ENCODE assay signal across 8 cellular contexts in the genomic region with DNA sequence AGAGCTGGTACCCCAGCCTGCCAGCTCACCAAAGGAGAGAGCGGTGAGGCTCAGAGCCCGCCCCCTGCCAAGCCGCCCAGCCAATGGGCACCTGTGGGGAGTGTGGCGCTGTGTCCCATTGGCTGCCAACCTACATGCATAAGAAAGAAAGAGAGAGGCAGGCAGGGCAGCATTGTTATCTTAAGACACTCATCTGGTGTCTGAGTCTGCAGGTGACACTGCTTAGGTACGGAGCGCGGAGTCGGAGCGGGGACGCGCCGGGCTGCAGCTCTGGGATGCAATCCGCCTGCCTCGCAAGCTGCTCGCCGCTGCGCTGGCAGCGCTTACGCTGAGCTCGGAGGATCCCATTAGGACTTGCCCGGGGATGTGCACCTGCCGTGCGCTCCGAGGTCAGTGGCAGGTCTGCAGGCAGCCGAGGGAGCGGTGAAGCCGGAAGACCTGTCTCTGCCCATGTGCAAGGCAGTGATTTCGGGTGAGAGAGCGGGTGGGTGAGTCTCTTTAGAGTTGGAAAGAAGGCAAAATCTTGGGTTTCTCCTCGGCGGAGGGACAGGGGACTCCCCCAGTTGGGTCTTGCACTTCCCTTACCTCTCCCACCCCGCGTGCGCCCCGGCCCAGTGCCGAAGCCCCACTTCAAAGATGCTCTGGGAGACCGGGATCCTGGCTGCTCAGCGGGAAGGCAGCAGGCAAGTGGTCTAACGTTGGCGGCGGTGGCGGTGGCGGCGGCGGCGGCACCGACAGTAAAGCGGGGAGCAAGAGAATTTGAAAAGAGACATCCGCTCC. TPM values are rescaled to one million over a fixed set of nuclear protein-coding genes. Genes with fewer than 3 reads are reported as not detected.
DNase-seq lines count a peak whose midpoint lies in the region; ATAC-seq and TF ChIP-seq lines count a peak whose summit lies in the region.

A gene with protein sequence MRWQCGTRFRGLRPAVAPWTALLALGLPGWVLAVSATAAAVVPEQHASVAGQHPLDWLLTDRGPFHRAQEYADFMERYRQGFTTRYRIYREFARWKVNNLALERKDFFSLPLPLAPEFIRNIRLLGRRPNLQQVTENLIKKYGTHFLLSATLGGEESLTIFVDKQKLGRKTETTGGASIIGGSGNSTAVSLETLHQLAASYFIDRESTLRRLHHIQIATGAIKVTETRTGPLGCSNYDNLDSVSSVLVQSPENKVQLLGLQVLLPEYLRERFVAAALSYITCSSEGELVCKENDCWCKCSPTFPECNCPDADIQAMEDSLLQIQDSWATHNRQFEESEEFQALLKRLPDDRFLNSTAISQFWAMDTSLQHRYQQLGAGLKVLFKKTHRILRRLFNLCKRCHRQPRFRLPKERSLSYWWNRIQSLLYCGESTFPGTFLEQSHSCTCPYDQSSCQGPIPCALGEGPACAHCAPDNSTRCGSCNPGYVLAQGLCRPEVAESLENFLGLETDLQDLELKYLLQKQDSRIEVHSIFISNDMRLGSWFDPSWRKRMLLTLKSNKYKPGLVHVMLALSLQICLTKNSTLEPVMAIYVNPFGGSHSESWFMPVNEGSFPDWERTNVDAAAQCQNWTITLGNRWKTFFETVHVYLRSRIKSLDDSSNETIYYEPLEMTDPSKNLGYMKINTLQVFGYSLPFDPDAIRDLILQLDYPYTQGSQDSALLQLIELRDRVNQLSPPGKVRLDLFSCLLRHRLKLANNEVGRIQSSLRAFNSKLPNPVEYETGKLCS (plus strand): TSS at position 203 of the 780 bp plus-strand sequence. CDS start 58,919 bp downstream, outside the sequence.

- H3F3A ChIP-seq in MM.1S (ENCODE audit: insufficient read depth, low read length) = no peaks in the 10 kb centered on the region

- no peaks in the 10 kb centered on the region for H3K9me3 Mint-ChIP-seq in activated T-cell treated with anti-CD3 and anti-CD28 coated beads, Interleukin-2, amount 50 U/mL, for 4 hours

- no peaks in the 10 kb centered on the region for H3K79me2 ChIP-seq in MM.1S (ENCODE audit: low read length)

- H3K27ac ChIP-seq in MM.1S (ENCODE audit: low read length) (no peak within 1 kb of the TSS), angular gyrus (ENCODE audit: low read depth, low read length) (peak within 1 kb of the TSS; percentile 37), spleen (no peak within 1 kb of the TSS)

- H3K36me3 Mint-ChIP-seq in activated T-cell treated with anti-CD3 and anti-CD28 coated beads, Interleukin-2, amount 50 U/mL, for 4 hours (ENCODE audit: insufficient read depth) = no peaks in the 10 kb centered on the region

- H3K9ac ChIP-seq in MM.1S (ENCODE audit: low read length) (no peak within 1 kb of the TSS; the same call in 1 of the 2 replicates), iPS-15b (ENCODE audit: low read depth, low read length) (no peak within 1 kb of the TSS)

- H3K4me2 ChIP-seq in MM.1S (ENCODE audit: low read depth, low read length) = peak within 1 kb of the TSS; percentile 88

- no peaks in the 10 kb centered on the region for H4K20me1 ChIP-seq in MM.1S (ENCODE audit: insufficient read depth, low read length)

- WGBS in spleen, 5 donors = 3 to 12% (median 5%) methylated on average over 33 to 49 of the region's 49 CpGs

- no peaks in the 10 kb centered on the region for H3K9me3 ChIP-seq in MM.1S (replicated peaks; ENCODE audit: insufficient read depth, low read length)
- H3K9me3 ChIP-seq in iPS-15b (ENCODE audit: control insufficient read depth, insufficient read depth, low read length) = no peaks in the 10 kb centered on the region
- H3K9me3 ChIP-seq in spleen = no peaks in the 10 kb centered on the region

- H3K36me3 ChIP-seq in MM.1S (replicated peaks; ENCODE audit: insufficient read depth, low read length) (no peaks in the 10 kb centered on the region), iPS-15b (ENCODE audit: control insufficient read depth, insufficient read depth, low read length) (no peaks in the 10 kb centered on the region), spleen (no peaks in the 10 kb centered on the region)

- H3K27me3 Mint-ChIP-seq in activated T-cell treated with anti-CD3 and anti-CD28 coated beads, Interleukin-2, amount 50 U/mL, for 4 hours (ENCODE audit: low read depth) = peaks cover 7% of the 10 kb centered on the region

- H3K9me2 ChIP-seq in MM.1S (replicated peaks; ENCODE audit: insufficient read depth, low read length) = no peaks in the 10 kb centered on the region

- H3K27me3 ChIP-seq in MM.1S (replicated peaks; ENCODE audit: insufficient read depth, low read length) (no peaks in the 10 kb centered on the region), iPS-15b (ENCODE audit: control insufficient read depth, insufficient read depth, low read length) (peaks cover 97% of the 10 kb centered on the region), spleen (replicated peaks in 1 of 7) (peaks cover 0 to 69% (median 18%) of the 10 kb centered on the region in 7 donors)

- intact Hi-C loops in spleen (cut with DNase I; ENCODE audit: low total_unique reads) = no loop called here

- no peak for TF ChIP-seq CTCF in MM.1S (IDR thresholded peaks at IDR 0.05; ENCODE audit: low read length)
- no peak for TF ChIP-seq CTCF in spleen (IDR thresholded peaks at IDR 0.05 in 8 of 11, conservative IDR thresholded peaks at IDR 0.05 in 3 of 11)
- no peak for TF ChIP-seq CTCF in GM20000 (IDR thresholded peaks at IDR 0.05; ENCODE audit: extremely low read depth, missing control alignments)

- DNase-seq in activated T-cell treated with anti-CD3 and anti-CD28 coated beads, Interleukin-2, amount 50 U/mL, for 4 hours = no peak
- no peak for DNase-seq in activated T-cell treated with anti-CD3 and anti-CD28 coated beads, Interleukin-2, amount 50 U/mL, for 48 hours
- DNase-seq in MM.1S (peak; percentile 94), spleen (peak; percentile 71), GM20000 (ENCODE audit: low spot score) (no peak)
- no peak for DNase-seq in activated T-cell treated with anti-CD3 and anti-CD28 coated beads, Interleukin-2, amount 50 U/mL, for 1 hour

- no peaks in the 10 kb centered on the region for H3K4me1 Mint-ChIP-seq in activated T-cell treated with anti-CD3 and anti-CD28 coated beads, Interleukin-2, amount 50 U/mL, for 4 hours (ENCODE audit: low read depth)

- ATAC-seq in activated T-cell treated with anti-CD3 and anti-CD28 coated beads, Interleukin-2, amount 50 U/mL, for 4 hours = peak; percentile 38 to 43

- no peak within 1 kb of the TSS for H3K4me3 Mint-ChIP-seq in activated T-cell treated with anti-CD3 and anti-CD28 coated beads, Interleukin-2, amount 50 U/mL, for 4 hours

- H3K4me1 ChIP-seq in MM.1S (ENCODE audit: low read length) (no peaks in the 10 kb centered on the region), iPS-15b (ENCODE audit: control insufficient read depth, insufficient read depth, low read length) (no peaks in the 10 kb centered on the region), spleen (peaks cover 0 to 14% (median 2%) of the 10 kb centered on the region in 6 donors)

- peak within 1 kb of the TSS; percentile 70 for H3K4me3 ChIP-seq in MM.1S (ENCODE audit: low read length)
- peak within 1 kb of the TSS; percentile 82 for H3K4me3 ChIP-seq in iPS-15b (ENCODE audit: low read depth, low read length)
- peak within 1 kb of the TSS; percentile 20 to 70 (median 43) for H3K4me3 ChIP-seq in spleen

- TF ChIP-seq POLR2A in spleen (IDR thresholded peaks at IDR 0.05) = no peak

- H2AFZ ChIP-seq in MM.1S (ENCODE audit: low read length) = peak within 1 kb of the TSS; percentile 74

RNA-seq across cellular contexts. Expression of the gene that starts here (rescaled TPM):
- not detected for total RNA-seq in activated T-cell treated with anti-CD3 and anti-CD28 coated beads, Interleukin-2, amount 50 U/mL, for 4 hours
- total RNA-seq in spleen = 1 to 10 TPM in 3 of 7 donors, under 1 TPM in 4; 0.33 to 1.5 (median 0.95) TPM
- 1 to 10 TPM in 1 of 3 donors, under 1 TPM in 2; 0.39 to 1.5 (median 0.54) TPM for polyA plus RNA-seq in spleen

Comparison
In these comparisons a context has a peak if more than half of its experiments do, and no peak if none do; other contexts are left out.
1. Peak in ATAC-seq in activated T-cell treated with anti-CD3 and anti-CD28 coated beads, Interleukin-2, amount 50 U/mL, for 4 hours; RNA of the gene not detected or under 1 TPM.
2. DNase-seq: peak in MM.1S (single experiment) and spleen (single experiment); none in activated T-cell treated with anti-CD3 and anti-CD28 coated beads, Interleukin-2, amount 50 U/mL, for 4 hours (single experiment), activated T-cell treated with anti-CD3 and anti-CD28 coated beads, Interleukin-2, amount 50 U/mL, for 48 hours (0 of 2), GM20000 (single experiment) and activated T-cell treated with anti-CD3 and anti-CD28 coated beads, Interleukin-2, amount 50 U/mL, for 1 hour (single experiment).
3. Peak in every context shown above with its lines, with median percentiles within 50 percentile points of each other: H3K4me3 ChIP-seq.